Comparison of ENCODE assay signal across 1 cellular context in the genomic region with DNA sequence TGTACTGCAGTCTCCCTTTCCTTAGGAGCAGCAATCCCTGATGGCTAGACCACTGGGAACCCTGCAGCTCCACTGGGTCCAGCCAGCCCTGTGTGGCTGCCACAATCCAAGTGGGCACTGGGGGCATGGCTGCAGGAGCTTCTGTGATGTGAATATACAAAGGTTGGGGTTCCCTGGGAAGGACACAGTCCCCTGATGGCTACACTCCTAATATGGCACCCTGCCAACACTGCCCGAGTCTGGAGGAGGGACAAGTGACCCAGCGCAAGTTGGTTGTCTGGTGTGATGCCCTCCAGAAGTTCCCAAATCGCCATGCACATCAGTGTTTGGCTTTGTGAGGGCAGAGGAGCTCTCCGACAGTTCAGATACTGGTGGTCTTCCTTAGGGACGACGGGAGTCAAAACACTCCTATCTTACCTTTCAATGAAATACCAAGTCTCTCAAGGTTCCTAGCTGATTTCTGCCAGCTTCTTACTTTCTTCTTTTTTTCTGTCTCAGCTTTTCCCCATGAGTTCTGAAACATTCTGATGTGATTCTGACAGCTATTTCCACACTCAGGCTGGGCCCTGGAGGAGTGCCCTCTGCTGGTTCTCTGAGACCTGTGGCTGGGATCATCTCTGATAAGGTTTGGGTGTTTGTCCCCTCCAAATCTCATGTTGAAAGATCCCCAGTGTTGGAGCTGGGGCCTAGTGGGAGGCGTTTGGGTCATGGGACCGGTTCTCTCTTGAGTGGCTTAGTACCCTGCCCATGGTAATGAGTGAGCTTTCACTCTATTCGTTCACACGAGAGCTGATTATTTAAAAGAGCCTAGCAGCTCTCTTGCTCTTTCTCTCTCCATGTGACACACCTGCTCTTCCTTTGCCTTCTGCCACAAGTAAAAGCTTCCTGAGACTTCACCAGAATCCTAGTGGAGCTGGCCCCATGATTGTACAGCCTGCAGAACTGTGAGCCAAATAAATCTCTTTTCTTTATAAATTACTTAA.
TF ChIP-seq lines count a peak whose summit lies in the region.

No MANE protein-coding gene starts in this region.

TF ChIP-seq in H1, 55 proteins besides CTCF, POLR2A, EP300 and RAD21:
- TF ChIP-seq HDAC2 (IDR thresholded peaks at IDR 0.05; ENCODE audit: borderline replicate concordance in 1 of 2, low read depth in 2 of 2, low read length in 2 of 2), result 0 out of 4 replicates have a peak, but pooled peaks of 1 of the 2 experiments have one; percentile 13
- no peak for TF ChIP-seq SIN3A (conservative IDR thresholded peaks at IDR 0.05 in 1 of 2, IDR thresholded peaks at IDR 0.05 in 1 of 2; ENCODE audit: low read depth in 1 of 2, low read length in 2 of 2)
- peak; percentile 27; the same call in 1 of the 2 replicates for TF ChIP-seq RFX5 (IDR thresholded peaks at IDR 0.05; ENCODE audit: borderline replicate concordance, low read depth, low read length)
